Comparison of ENCODE assay signal across 20 cellular contexts in the genomic region with DNA sequence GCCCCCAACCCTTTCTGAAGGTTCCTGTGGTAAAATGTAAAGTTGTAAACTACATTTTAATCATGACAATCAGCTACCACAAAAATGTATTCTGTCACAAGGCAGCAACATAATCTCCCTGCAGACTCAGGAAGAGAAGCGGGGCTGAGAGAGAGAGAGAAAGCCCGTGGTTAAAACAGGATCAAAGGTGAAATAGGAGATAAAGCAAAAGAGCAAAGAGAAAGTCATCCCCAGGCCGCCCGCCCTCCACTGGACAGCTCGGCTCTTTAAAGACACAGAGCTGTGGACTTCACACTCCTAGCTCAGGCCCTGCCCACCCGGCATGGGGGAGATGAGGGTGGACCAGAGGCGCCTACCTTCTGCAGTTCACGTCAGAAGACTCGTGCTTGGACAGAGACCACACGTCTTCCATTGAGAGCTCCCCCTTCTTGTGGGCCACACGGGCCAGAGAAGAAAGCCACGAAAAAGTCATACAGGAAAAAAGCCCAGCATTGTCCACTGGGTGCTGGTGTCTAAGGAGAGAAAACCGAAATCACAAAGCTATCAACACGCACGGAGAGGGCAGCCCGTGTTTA. TPM values are rescaled to one million over a fixed set of nuclear protein-coding genes. Genes with fewer than 3 reads are reported as not detected.
DNase-seq lines count a peak whose midpoint lies in the region; ATAC-seq and TF ChIP-seq lines count a peak whose summit lies in the region.
"Had no signal": no experiment of that assay in that cellular context is flagged by ENCODE, and none has a peak within 500 bp of the region (broad histone marks: within the 10 kb centered on the region; RNA-seq: fewer than 3 reads in every experiment).

No MANE protein-coding gene starts in this region.

- ATAC-seq in GM18873 (IDR thresholded peaks at IDR 0.05; ENCODE audit: low FRiP score, unreplicated experiment) (no peak), HG03039 (IDR thresholded peaks at IDR 0.05; ENCODE audit: unreplicated experiment) (no peak)

- H3K4me3 ChIP-seq in BJ (ENCODE audit: low read depth, low read length) (no peak overlapping the region), Loucy (ENCODE audit: low read length, poor library complexity, severe bottlenecking) (peak overlapping the region; percentile 23), choroid plexus epithelial cell (ENCODE audit: low read depth, low read length) (no peak overlapping the region)
- H3K4me3 ChIP-seq: SJSA1, testis had no signal

- peak overlapping the region; percentile 5 for H3K9ac ChIP-seq in Loucy (ENCODE audit: low read depth, low read length, poor library complexity, severe bottlenecking)

- peaks cover 18% of the 10 kb centered on the region for H3K4me1 ChIP-seq in Loucy (ENCODE audit: insufficient read depth, low read length, poor library complexity, severe bottlenecking)
- H3K4me1 ChIP-seq: SJSA1, testis had no signal

- H3K4me1 Mint-ChIP-seq in nephron progenitor cell = peaks cover 22% of the 10 kb centered on the region

- no peaks in the 10 kb centered on the region for H4K20me1 ChIP-seq in Loucy (ENCODE audit: insufficient read depth, low read length, poor library complexity, severe bottlenecking)

- H3K4me3 Mint-ChIP-seq in nephron progenitor cell = no peak overlapping the region
- H3K4me3 Mint-ChIP-seq: activated naive CD8-positive, alpha-beta T cell treated with anti-CD3 and anti-CD28 coated beads, Interleukin-2, amount 10 ng/mL, durations not matched to agents 7 days and 5 days; activated T-cell treated with anti-CD3 and anti-CD28 coated beads, Interleukin-2, amount 50 U/mL, for 24 hours had no signal

- intact Hi-C loops in posterior vena cava (cut with DNase I) = no loop called here

- no peaks in the 10 kb centered on the region for H3K9me3 Mint-ChIP-seq in nephron progenitor cell
- H3K9me3 Mint-ChIP-seq: activated naive CD8-positive, alpha-beta T cell treated with anti-CD3 and anti-CD28 coated beads, Interleukin-2, amount 10 ng/mL, durations not matched to agents 7 days and 5 days; activated T-cell treated with anti-CD3 and anti-CD28 coated beads, Interleukin-2, amount 50 U/mL, for 24 hours had no signal

- H2AFZ ChIP-seq in Loucy (ENCODE audit: low read length) = no peak overlapping the region

- H3K9me2 ChIP-seq in Loucy (replicated peaks; ENCODE audit: low read depth, low read length) = no peaks in the 10 kb centered on the region

- DNase-seq in BJ (ENCODE audit: low read depth) (peak; percentile 26), choroid plexus epithelial cell (ENCODE audit: low read depth) (peak; percentile 94), nephron progenitor cell (no peak), posterior vena cava (ENCODE audit: low spot score) (no peak), DMS79 (lab: John Stamatoyannopoulos, UW) (no peak)
- DNase-seq: ACHN; activated CD4-positive, alpha-beta T cell treated with anti-CD3 and anti-CD28 coated beads, Interleukin-2, amount 50 U/mL, for 1 hour; activated naive CD8-positive, alpha-beta T cell treated with anti-CD3 and anti-CD28 coated beads, Interleukin-2, amount 10 ng/mL, durations not matched to agents 7 days and 5 days; activated T-cell treated with anti-CD3 and anti-CD28 coated beads, Interleukin-2, amount 50 U/mL, for 24 hours; head of caudate nucleus; NCI-H1105 treated with DMSO at 0.1 percent for 48 hours; posterior cingulate gyrus; T1000; testis had no signal

- peaks cover 3% of the 10 kb centered on the region; the same call in 1 of the 2 replicates for H3F3A ChIP-seq in Loucy (ENCODE audit: low read depth)

- H3K4me2 ChIP-seq in Loucy (ENCODE audit: low read depth, low read length, poor library complexity, severe bottlenecking) = peak overlapping the region; percentile 57

- H3K27me3 ChIP-seq in BJ (ENCODE audit: control insufficient read depth, insufficient read depth, low read length) (no peaks in the 10 kb centered on the region), Loucy (ENCODE audit: insufficient read depth, low read length, poor library complexity, severe bottlenecking) (no peaks in the 10 kb centered on the region)
- H3K27me3 ChIP-seq: SJSA1, testis had no signal

- POLR2A ChIA-PET in BJ (lab: Charles Lee) = interaction anchor here (0.6 kb wide), 1 partner anchor 381 kb away, joined by 3 read pairs; no protein-coding TSS in a partner anchor

- H3K27ac Mint-ChIP-seq in nephron progenitor cell = peak overlapping the region; percentile 15
- H3K27ac Mint-ChIP-seq: activated naive CD8-positive, alpha-beta T cell treated with anti-CD3 and anti-CD28 coated beads, Interleukin-2, amount 10 ng/mL, durations not matched to agents 7 days and 5 days; activated T-cell treated with anti-CD3 and anti-CD28 coated beads, Interleukin-2, amount 50 U/mL, for 24 hours had no signal

- no peaks in the 10 kb centered on the region for H3K27me3 Mint-ChIP-seq in nephron progenitor cell (ENCODE audit: low read depth, poor library complexity)
- H3K27me3 Mint-ChIP-seq: activated naive CD8-positive, alpha-beta T cell treated with anti-CD3 and anti-CD28 coated beads, Interleukin-2, amount 10 ng/mL, durations not matched to agents 7 days and 5 days; activated T-cell treated with anti-CD3 and anti-CD28 coated beads, Interleukin-2, amount 50 U/mL, for 24 hours had no signal

- H3K9me3 ChIP-seq in Loucy (ENCODE audit: insufficient read depth, low read depth, low read length) = no peaks in the 10 kb centered on the region
- H3K9me3 ChIP-seq: SJSA1, testis had no signal

- TF ChIP-seq CTCF in BJ (IDR thresholded peaks at IDR 0.05; ENCODE audit: insufficient read depth, low read depth, low read length) (no peak), Loucy (conservative IDR thresholded peaks at IDR 0.05; ENCODE audit: low read length) (no peak), choroid plexus epithelial cell (conservative IDR thresholded peaks at IDR 0.05; ENCODE audit: low read depth, low read length) (no peak), nephron progenitor cell (IDR thresholded peaks at IDR 0.05) (no peak)

- H3K36me3 ChIP-seq in BJ (ENCODE audit: control insufficient read depth, insufficient read depth, low read length) (no peaks in the 10 kb centered on the region; the same call in 1 of the 2 replicates), Loucy (ENCODE audit: insufficient read depth, low read length) (peaks cover 26% of the 10 kb centered on the region; the same call in 1 of the 2 replicates)

- CTCF ChIA-PET in BJ (lab: Yijun Ruan, JAX) = interaction anchor here (0.5 to 2.8 kb wide), 6 partner anchors 10 to 288 kb away, joined by 3 to 12 read pairs (median 3); no protein-coding TSS in a partner anchor

- H3K79me2 ChIP-seq in Loucy (ENCODE audit: insufficient read depth, low read length) = no peaks in the 10 kb centered on the region

- H3K36me3 Mint-ChIP-seq in nephron progenitor cell (ENCODE audit: low read depth) = peaks cover 50% of the 10 kb centered on the region

RNA-seq across cellular contexts. Expression of gene ABCC5, which starts 29.4 kb away (rescaled TPM):
- polyA plus RNA-seq in BJ (2011; rRNA removed) = 16.5 and 16.9 TPM in 2 replicates
- polyA minus RNA-seq in BJ (2011; rRNA and poly(A)+ RNA removed) = 8.4 TPM in 2 replicates
- 10 to 100 TPM; 17.5 to 20.0 TPM for total RNA-seq in posterior vena cava

RNA-seq across cellular contexts. Expression of gene HTR3D, which starts 43.2 kb away (rescaled TPM):
- polyA plus RNA-seq in BJ (2011; rRNA removed) = not detected in 2 replicates
- not detected in 2 replicates for polyA minus RNA-seq in BJ (2011; rRNA and poly(A)+ RNA removed)
- total RNA-seq in posterior vena cava = not detected
- total RNA-seq: activated naive CD8-positive, alpha-beta T cell treated with anti-CD3 and anti-CD28 coated beads, Interleukin-2, amount 10 ng/mL, durations not matched to agents 7 days and 5 days; cerebellum; epithelial cell of proximal tubule; SJSA1; testis had no signal

Comparison
In these comparisons a context has a peak if more than half of its experiments do, and no peak if none do; other contexts are left out.
1. DNase-seq: peak in BJ (single experiment) and choroid plexus epithelial cell (single experiment); none in nephron progenitor cell (single experiment), posterior vena cava (single experiment) and DMS79 (single experiment).